Comparison of ENCODE assay signal across 1 cellular context in the genomic region with DNA sequence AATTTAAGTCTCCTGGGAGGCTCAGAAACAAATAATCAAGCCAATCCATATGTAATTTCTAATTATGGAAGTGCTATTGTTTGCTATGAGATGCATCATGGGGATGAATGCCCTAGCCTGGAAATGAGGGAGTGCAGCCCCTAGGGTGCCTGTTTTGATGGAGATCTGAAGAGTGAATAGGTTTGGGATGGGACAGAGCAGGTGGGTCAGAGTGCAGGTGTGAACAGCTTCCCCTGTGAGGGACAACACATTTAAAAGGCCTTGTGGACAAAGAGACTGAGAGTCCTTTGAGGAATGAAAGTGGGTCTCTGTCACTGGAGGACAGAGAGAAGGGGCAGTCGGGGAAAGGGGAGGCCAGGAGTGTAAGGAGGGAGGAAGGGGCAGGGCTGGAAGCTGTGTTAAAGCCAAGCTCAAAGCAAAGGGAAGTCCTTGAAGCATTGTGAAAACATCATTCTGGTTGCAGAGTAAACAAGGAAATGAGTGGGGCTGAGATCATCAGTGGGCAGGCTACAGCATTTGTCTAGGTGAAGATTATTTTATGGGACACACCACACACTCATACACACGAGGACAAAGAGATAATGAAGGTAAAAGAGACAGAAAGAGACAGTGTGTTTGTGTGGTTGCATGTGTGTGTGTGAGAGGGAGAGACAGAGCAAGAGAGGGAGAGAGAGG.
TF ChIP-seq lines count a peak whose summit lies in the region.

No MANE protein-coding gene starts in this region.

TF ChIP-seq in H1, 55 proteins besides CTCF, POLR2A, EP300 and RAD21 (continued from another document):
- TF ChIP-seq, protein P1, sequence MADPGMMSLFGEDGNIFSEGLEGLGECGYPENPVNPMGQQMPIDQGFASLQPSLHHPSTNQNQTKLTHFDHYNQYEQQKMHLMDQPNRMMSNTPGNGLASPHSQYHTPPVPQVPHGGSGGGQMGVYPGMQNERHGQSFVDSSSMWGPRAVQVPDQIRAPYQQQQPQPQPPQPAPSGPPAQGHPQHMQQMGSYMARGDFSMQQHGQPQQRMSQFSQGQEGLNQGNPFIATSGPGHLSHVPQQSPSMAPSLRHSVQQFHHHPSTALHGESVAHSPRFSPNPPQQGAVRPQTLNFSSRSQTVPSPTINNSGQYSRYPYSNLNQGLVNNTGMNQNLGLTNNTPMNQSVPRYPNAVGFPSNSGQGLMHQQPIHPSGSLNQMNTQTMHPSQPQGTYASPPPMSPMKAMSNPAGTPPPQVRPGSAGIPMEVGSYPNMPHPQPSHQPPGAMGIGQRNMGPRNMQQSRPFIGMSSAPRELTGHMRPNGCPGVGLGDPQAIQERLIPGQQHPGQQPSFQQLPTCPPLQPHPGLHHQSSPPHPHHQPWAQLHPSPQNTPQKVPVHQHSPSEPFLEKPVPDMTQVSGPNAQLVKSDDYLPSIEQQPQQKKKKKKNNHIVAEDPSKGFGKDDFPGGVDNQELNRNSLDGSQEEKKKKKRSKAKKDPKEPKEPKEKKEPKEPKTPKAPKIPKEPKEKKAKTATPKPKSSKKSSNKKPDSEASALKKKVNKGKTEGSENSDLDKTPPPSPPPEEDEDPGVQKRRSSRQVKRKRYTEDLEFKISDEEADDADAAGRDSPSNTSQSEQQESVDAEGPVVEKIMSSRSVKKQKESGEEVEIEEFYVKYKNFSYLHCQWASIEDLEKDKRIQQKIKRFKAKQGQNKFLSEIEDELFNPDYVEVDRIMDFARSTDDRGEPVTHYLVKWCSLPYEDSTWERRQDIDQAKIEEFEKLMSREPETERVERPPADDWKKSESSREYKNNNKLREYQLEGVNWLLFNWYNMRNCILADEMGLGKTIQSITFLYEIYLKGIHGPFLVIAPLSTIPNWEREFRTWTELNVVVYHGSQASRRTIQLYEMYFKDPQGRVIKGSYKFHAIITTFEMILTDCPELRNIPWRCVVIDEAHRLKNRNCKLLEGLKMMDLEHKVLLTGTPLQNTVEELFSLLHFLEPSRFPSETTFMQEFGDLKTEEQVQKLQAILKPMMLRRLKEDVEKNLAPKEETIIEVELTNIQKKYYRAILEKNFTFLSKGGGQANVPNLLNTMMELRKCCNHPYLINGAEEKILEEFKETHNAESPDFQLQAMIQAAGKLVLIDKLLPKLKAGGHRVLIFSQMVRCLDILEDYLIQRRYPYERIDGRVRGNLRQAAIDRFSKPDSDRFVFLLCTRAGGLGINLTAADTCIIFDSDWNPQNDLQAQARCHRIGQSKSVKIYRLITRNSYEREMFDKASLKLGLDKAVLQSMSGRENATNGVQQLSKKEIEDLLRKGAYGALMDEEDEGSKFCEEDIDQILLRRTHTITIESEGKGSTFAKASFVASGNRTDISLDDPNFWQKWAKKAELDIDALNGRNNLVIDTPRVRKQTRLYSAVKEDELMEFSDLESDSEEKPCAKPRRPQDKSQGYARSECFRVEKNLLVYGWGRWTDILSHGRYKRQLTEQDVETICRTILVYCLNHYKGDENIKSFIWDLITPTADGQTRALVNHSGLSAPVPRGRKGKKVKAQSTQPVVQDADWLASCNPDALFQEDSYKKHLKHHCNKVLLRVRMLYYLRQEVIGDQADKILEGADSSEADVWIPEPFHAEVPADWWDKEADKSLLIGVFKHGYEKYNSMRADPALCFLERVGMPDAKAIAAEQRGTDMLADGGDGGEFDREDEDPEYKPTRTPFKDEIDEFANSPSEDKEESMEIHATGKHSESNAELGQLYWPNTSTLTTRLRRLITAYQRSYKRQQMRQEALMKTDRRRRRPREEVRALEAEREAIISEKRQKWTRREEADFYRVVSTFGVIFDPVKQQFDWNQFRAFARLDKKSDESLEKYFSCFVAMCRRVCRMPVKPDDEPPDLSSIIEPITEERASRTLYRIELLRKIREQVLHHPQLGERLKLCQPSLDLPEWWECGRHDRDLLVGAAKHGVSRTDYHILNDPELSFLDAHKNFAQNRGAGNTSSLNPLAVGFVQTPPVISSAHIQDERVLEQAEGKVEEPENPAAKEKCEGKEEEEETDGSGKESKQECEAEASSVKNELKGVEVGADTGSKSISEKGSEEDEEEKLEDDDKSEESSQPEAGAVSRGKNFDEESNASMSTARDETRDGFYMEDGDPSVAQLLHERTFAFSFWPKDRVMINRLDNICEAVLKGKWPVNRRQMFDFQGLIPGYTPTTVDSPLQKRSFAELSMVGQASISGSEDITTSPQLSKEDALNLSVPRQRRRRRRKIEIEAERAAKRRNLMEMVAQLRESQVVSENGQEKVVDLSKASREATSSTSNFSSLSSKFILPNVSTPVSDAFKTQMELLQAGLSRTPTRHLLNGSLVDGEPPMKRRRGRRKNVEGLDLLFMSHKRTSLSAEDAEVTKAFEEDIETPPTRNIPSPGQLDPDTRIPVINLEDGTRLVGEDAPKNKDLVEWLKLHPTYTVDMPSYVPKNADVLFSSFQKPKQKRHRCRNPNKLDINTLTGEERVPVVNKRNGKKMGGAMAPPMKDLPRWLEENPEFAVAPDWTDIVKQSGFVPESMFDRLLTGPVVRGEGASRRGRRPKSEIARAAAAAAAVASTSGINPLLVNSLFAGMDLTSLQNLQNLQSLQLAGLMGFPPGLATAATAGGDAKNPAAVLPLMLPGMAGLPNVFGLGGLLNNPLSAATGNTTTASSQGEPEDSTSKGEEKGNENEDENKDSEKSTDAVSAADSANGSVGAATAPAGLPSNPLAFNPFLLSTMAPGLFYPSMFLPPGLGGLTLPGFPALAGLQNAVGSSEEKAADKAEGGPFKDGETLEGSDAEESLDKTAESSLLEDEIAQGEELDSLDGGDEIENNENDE (IDR thresholded peaks at IDR 0.05; ENCODE audit: insufficient replicate concordance, low read length) = no peak
